ENCODE assay signal across 9 cellular contexts in the genomic region with DNA sequence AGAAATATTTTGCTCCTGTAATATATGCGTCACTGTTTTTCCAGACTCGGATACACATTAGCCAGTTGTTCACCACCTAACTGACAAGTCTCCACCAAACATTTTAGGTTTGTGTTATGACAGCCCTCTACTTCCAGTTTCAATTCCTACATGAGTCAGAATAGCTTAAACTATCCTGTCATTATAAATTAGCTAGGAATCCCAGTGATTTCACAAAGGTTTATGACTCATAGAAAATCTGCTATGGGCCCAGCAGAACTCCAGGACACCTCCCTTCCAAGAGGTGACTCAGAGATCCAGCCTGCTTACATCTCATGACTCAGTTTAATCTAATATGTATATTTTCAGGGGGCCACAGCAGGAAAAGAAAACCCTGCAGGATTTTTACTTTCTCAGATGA. TPM values are rescaled to one million over a fixed set of nuclear protein-coding genes. Genes with fewer than 3 reads are reported as not detected.
A peak's percentile ranks its signal among the peaks of the same experiment; 100 is the strongest.
DNase-seq lines count a peak whose midpoint lies in the region; ATAC-seq and TF ChIP-seq lines count a peak whose summit lies in the region.
"Had no signal": no experiment of that assay in that cellular context is flagged by ENCODE, and none has a peak within 500 bp of the region (broad histone marks: within the 10 kb centered on the region; RNA-seq: fewer than 3 reads in every experiment).

No MANE protein-coding gene starts in this region.

- no peaks in the 10 kb centered on the region for H3K79me2 ChIP-seq in SK-N-SH (ENCODE audit: insufficient read depth)

- no peak for ATAC-seq in HG03342 (IDR thresholded peaks at IDR 0.05; ENCODE audit: unreplicated experiment)
- ATAC-seq in HG03159 (IDR thresholded peaks at IDR 0.05; ENCODE audit: unreplicated experiment), result no peak

- no peaks in the 10 kb centered on the region for H3K36me3 Mint-ChIP-seq in CD8-positive, alpha-beta memory T cell
- H3K36me3 Mint-ChIP-seq: activated naive CD8-positive, alpha-beta T cell treated with anti-CD3 and anti-CD28 coated beads, Interleukin-2, amount 10 ng/mL, durations not matched to agents 7 days and 5 days had no signal

- H3K9ac ChIP-seq in SK-N-SH, result peak overlapping the region; percentile 27; the same call in 1 of the 2 replicates

- peaks cover 0 to 31% of the 10 kb centered on the region in 2 experiments; a peak in 2 of 4 replicates for H3K4me1 ChIP-seq in SK-N-SH (ENCODE audit: control insufficient read depth in 1 of 2, insufficient read depth in 2 of 2, low read depth in 1 of 2, low read length in 1 of 2)
- no peaks in the 10 kb centered on the region for H3K4me1 ChIP-seq in CD8-positive, alpha-beta memory T cell (ENCODE audit: insufficient read depth, low read length)

- WGBS in SK-N-SH (ENCODE audit: low lambda C conversion rate), result 14% methylated on average over 2 of the region's 2 CpGs

- H3K4me3 Mint-ChIP-seq in CD8-positive, alpha-beta memory T cell, result no peak overlapping the region
- H3K4me3 Mint-ChIP-seq: activated naive CD8-positive, alpha-beta T cell treated with anti-CD3 and anti-CD28 coated beads, Interleukin-2, amount 10 ng/mL, durations not matched to agents 7 days and 5 days had no signal

- H2AFZ ChIP-seq in SK-N-SH (ENCODE audit: low read depth), result no peak overlapping the region

- peaks cover 0 to 3% (median 0%) of the 10 kb centered on the region in 3 donors for H3K4me1 Mint-ChIP-seq in CD8-positive, alpha-beta memory T cell

- POLR2A ChIA-PET in SK-N-SH (lab: Yijun Ruan, JAX), result no interaction called here
- POLR2A ChIA-PET in CD8-positive, alpha-beta memory T cell (lab: Charles Lee), result no interaction called here

- H3K27me3 Mint-ChIP-seq in CD8-positive, alpha-beta memory T cell, result peaks cover 0 to 3% of the 10 kb centered on the region in 2 donors
- H3K27me3 Mint-ChIP-seq: activated naive CD8-positive, alpha-beta T cell treated with anti-CD3 and anti-CD28 coated beads, Interleukin-2, amount 10 ng/mL, durations not matched to agents 7 days and 5 days had no signal

- no peak for TF ChIP-seq CTCF in SK-N-SH (IDR thresholded peaks at IDR 0.05)
- no peak for TF ChIP-seq CTCF in foreskin fibroblast (IDR thresholded peaks at IDR 0.05; ENCODE audit: low read depth, low read length)

- no peak overlapping the region for H3K27ac Mint-ChIP-seq in CD8-positive, alpha-beta memory T cell
- H3K27ac Mint-ChIP-seq: activated naive CD8-positive, alpha-beta T cell treated with anti-CD3 and anti-CD28 coated beads, Interleukin-2, amount 10 ng/mL, durations not matched to agents 7 days and 5 days had no signal

- TF ChIP-seq EP300 in SK-N-SH (IDR thresholded peaks at IDR 0.05; ENCODE audit: borderline replicate concordance in 1 of 2, low read depth in 1 of 2, low read length in 1 of 2), result peak; percentile 60 to 90

- H3K9me3 ChIP-seq in SK-N-SH, result no peaks in the 10 kb centered on the region
- no peaks in the 10 kb centered on the region for H3K9me3 ChIP-seq in CD8-positive, alpha-beta memory T cell (ENCODE audit: low read length)

- peak; percentile 71 for DNase-seq in HK-2 (ENCODE audit: unreplicated experiment)
- no peak for DNase-seq in SK-N-SH
- DNase-seq in foreskin fibroblast, result peak; percentile 94 to 96
- peak; percentile 94 for DNase-seq in stromal cell of bone marrow (ENCODE audit: low read depth)
- no peak for DNase-seq in CD8-positive, alpha-beta memory T cell
- DNase-seq: activated naive CD8-positive, alpha-beta T cell treated with anti-CD3 and anti-CD28 coated beads, Interleukin-2, amount 10 ng/mL, durations not matched to agents 7 days and 5 days; NCI-H1436 treated with DMSO at 0.1 percent for 48 hours had no signal

- peaks cover 0 to 9% (median 5%) of the 10 kb centered on the region in 5 donors for H3K9me3 Mint-ChIP-seq in CD8-positive, alpha-beta memory T cell

- no peak for TF ChIP-seq RAD21 in SK-N-SH (IDR thresholded peaks at IDR 0.05; ENCODE audit: low read length)

- no peaks in the 10 kb centered on the region for H3K36me3 ChIP-seq in SK-N-SH (replicated peaks in 1 of 2; ENCODE audit: control insufficient read depth in 1 of 2, insufficient read depth in 2 of 2, low read length in 1 of 2)
- no peaks in the 10 kb centered on the region for H3K36me3 ChIP-seq in CD8-positive, alpha-beta memory T cell (ENCODE audit: insufficient read depth, low read length)

- peaks cover 28% of the 10 kb centered on the region for H3F3A ChIP-seq in SK-N-SH (replicated peaks; ENCODE audit: insufficient read depth)

- CTCF ChIA-PET in SK-N-SH (lab: Yijun Ruan, JAX), result interaction anchor here (1.2 to 1.3 kb wide), 2 partner anchors 10 to 198 kb away, joined by 3 to 6 read pairs; no protein-coding TSS in a partner anchor
- CTCF ChIA-PET in CD8-positive, alpha-beta memory T cell (lab: Charles Lee), result no interaction called here

- H3K27me3 ChIP-seq in SK-N-SH (ENCODE audit: insufficient read depth), result no peaks in the 10 kb centered on the region
- no peaks in the 10 kb centered on the region for H3K27me3 ChIP-seq in CD8-positive, alpha-beta memory T cell (ENCODE audit: insufficient read depth, low read length, poor library complexity, severe bottlenecking)

- peak overlapping the region; percentile 47 to 93; a peak in 3 of 4 replicates for H3K27ac ChIP-seq in SK-N-SH (ENCODE audit: low read depth in 2 of 2, low read length in 1 of 2)
- H3K27ac ChIP-seq in CD8-positive, alpha-beta memory T cell (ENCODE audit: low read depth, low read length), result no peak overlapping the region

- H3K4me2 ChIP-seq in SK-N-SH, result peak overlapping the region; percentile 55

- H3K4me3 ChIP-seq in SK-N-SH (ENCODE audit: low read depth in 2 of 2, low read length in 1 of 2) (peak overlapping the region in 1 of 2 experiments; percentile 27; a peak in 1 of 4 replicates), foreskin fibroblast (ENCODE audit: low read depth in 1 of 2, low read length in 2 of 2) (no peak overlapping the region)
- H3K4me3 ChIP-seq in CD8-positive, alpha-beta memory T cell (ENCODE audit: low read length), result no peak overlapping the region

- H4K20me1 ChIP-seq in SK-N-SH (ENCODE audit: insufficient read depth), result no peaks in the 10 kb centered on the region

- H3K9me2 ChIP-seq in SK-N-SH, result no peaks in the 10 kb centered on the region

TF ChIP-seq in SK-N-SH, 30 proteins besides CTCF, POLR2A, EP300 and RAD21 (continues in another document):
- TF ChIP-seq, protein P1, sequence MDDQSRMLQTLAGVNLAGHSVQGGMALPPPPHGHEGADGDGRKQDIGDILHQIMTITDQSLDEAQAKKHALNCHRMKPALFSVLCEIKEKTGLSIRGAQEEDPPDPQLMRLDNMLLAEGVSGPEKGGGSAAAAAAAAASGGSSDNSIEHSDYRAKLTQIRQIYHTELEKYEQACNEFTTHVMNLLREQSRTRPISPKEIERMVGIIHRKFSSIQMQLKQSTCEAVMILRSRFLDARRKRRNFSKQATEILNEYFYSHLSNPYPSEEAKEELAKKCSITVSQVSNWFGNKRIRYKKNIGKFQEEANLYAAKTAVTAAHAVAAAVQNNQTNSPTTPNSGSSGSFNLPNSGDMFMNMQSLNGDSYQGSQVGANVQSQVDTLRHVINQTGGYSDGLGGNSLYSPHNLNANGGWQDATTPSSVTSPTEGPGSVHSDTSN (IDR thresholded peaks at IDR 0.05), result peak; percentile 97
- TF ChIP-seq NRF1 (IDR thresholded peaks at IDR 0.05; ENCODE audit: low read depth, low read length), result no peak
- peak; percentile 90 for TF ChIP-seq TEAD4 (IDR thresholded peaks at IDR 0.05; ENCODE audit: borderline replicate concordance, insufficient read depth)
- peak; percentile 94 for TF ChIP-seq TCF12 (IDR thresholded peaks at IDR 0.05)
- no peak for TF ChIP-seq MXI1 (IDR thresholded peaks at IDR 0.05; ENCODE audit: low read depth, low read length)
- TF ChIP-seq JUND (IDR thresholded peaks at IDR 0.05), result peak; percentile 98
- peak; percentile 63; the same call in 1 of the 2 replicates for TF ChIP-seq MEF2A (IDR thresholded peaks at IDR 0.05; ENCODE audit: borderline replicate concordance, low read depth)
- TF ChIP-seq RXRA (IDR thresholded peaks at IDR 0.05; ENCODE audit: borderline replicate concordance, low read depth), result peak; percentile 82
- TF ChIP-seq SIN3A (IDR thresholded peaks at IDR 0.05; ENCODE audit: borderline replicate concordance, low read depth, low read length), result peak; percentile 84
- peak; percentile 99 for TF ChIP-seq FOSL2 (IDR thresholded peaks at IDR 0.05; ENCODE audit: borderline replicate concordance, low read depth)
- TF ChIP-seq, protein P2, sequence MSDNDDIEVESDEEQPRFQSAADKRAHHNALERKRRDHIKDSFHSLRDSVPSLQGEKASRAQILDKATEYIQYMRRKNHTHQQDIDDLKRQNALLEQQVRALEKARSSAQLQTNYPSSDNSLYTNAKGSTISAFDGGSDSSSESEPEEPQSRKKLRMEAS (IDR thresholded peaks at IDR 0.05; ENCODE audit: low read depth), result peak; percentile 45; the same call in 1 of the 2 replicates
- TF ChIP-seq, protein P3, sequence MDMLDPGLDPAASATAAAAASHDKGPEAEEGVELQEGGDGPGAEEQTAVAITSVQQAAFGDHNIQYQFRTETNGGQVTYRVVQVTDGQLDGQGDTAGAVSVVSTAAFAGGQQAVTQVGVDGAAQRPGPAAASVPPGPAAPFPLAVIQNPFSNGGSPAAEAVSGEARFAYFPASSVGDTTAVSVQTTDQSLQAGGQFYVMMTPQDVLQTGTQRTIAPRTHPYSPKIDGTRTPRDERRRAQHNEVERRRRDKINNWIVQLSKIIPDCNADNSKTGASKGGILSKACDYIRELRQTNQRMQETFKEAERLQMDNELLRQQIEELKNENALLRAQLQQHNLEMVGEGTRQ (IDR thresholded peaks at IDR 0.05; ENCODE audit: borderline replicate concordance, low read depth, low read length), result no peak
- peak; percentile 81; the same call in 1 of the 2 replicates for TF ChIP-seq NFIC (IDR thresholded peaks at IDR 0.05; ENCODE audit: borderline replicate concordance)
- peak; percentile 84; the same call in 1 of the 2 replicates for TF ChIP-seq POLR2AphosphoS5 (IDR thresholded peaks at IDR 0.05; ENCODE audit: low read depth, low read length)
- TF ChIP-seq FOXM1 (IDR thresholded peaks at IDR 0.05; ENCODE audit: low read depth), result peak; percentile 67; the same call in 1 of the 2 replicates
- TF ChIP-seq, protein P4, sequence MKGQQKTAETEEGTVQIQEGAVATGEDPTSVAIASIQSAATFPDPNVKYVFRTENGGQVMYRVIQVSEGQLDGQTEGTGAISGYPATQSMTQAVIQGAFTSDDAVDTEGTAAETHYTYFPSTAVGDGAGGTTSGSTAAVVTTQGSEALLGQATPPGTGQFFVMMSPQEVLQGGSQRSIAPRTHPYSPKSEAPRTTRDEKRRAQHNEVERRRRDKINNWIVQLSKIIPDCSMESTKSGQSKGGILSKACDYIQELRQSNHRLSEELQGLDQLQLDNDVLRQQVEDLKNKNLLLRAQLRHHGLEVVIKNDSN (IDR thresholded peaks at IDR 0.05; ENCODE audit: borderline replicate concordance, low read depth), result no peak

RNA-seq across cellular contexts. Expression of gene PLCB4, which starts 17.4 kb away (rescaled TPM):
- polyA plus RNA-seq in SK-N-SH (2012; rRNA removed), result 5.5 and 7.0 TPM in 2 replicates
- 5.2 and 5.8 TPM in 2 replicates for polyA plus RNA-seq in SK-N-SH (2012; cell fraction: cytosol; rRNA removed)
- 5.9 and 13.7 TPM in 2 replicates for polyA plus RNA-seq in SK-N-SH (2012; cell fraction: nucleus; rRNA removed)
- not detected for total RNA-seq in CD8-positive, alpha-beta memory T cell
- polyA plus RNA-seq in CD8-positive, alpha-beta memory T cell, result not detected
- total RNA-seq: activated naive CD8-positive, alpha-beta T cell treated with anti-CD3 and anti-CD28 coated beads, Interleukin-2, amount 10 ng/mL, durations not matched to agents 7 days and 5 days had no signal

Comparison
In these comparisons a context has a peak if more than half of its experiments do, and no peak if none do; other contexts are left out.
1. DNase-seq: peak in HK-2 (single experiment), foreskin fibroblast (2 of 2) and stromal cell of bone marrow (single experiment); none in SK-N-SH (single experiment) and CD8-positive, alpha-beta memory T cell (0 of 5).